Comparison of ENCODE assay signal across 19 cellular contexts in genomic region chr3:10833855-10834414, GRCh38. TPM values are rescaled to one million over a fixed set of nuclear protein-coding genes. Genes with fewer than 3 reads are reported as not detected.
"Had no signal": no experiment of that assay in that cellular context is flagged by ENCODE, and none has a peak within 500 bp of the region (broad histone marks: within the 10 kb centered on the region; RNA-seq: fewer than 3 reads in every experiment).

No MANE protein-coding gene starts in this region.

- ATAC-seq: activated CD8-positive, alpha-beta memory T cell treated with anti-CD3 and anti-CD28 coated beads, Interleukin-2, amount 10 ng/mL, durations not matched to agents 7 days and 5 days had no signal

- H3K27ac ChIP-seq: brain microvascular endothelial cell, cardiac muscle cell, PC-9 had no signal

- H3K27ac Mint-ChIP-seq: activated CD8-positive, alpha-beta memory T cell treated with anti-CD3 and anti-CD28 coated beads, Interleukin-2, amount 10 ng/mL, durations not matched to agents 7 days and 5 days; activated naive CD4-positive, alpha-beta T cell treated with anti-CD3 and anti-CD28 coated beads, Interleukin-2, amount 10 ng/mL, durations not matched to agents 7 days and 5 days; activated naive CD8-positive, alpha-beta T cell treated with anti-CD3 and anti-CD28 coated beads for 36 hours; activated T-cell treated with anti-CD3 and anti-CD28 coated beads, Interleukin-2, amount 50 U/mL, for 24 hours; activated T-helper 1 cell treated with anti-CD3 and anti-CD28 coated beads, Interleukin-12 subunit alpha, Interleukin-12 subunit beta, Interleukin-2, Interleukin-4 antibody, amounts not matched to agents 30 ng/mL and 10 ng/mL and 1 ng/mL, durations not matched to agents 14 hours and 24 hours and 36 hours; T-helper 1 cell treated with Interleukin-12 subunit alpha and Interleukin-12 subunit beta and Interleukin-4 antibody, amounts not matched to agents 30 μg/mL and 1 μg/mL, for 36 hours had no signal

- H3K4me2 ChIP-seq: PC-9 had no signal

- H3K4me3 Mint-ChIP-seq: activated CD8-positive, alpha-beta memory T cell treated with anti-CD3 and anti-CD28 coated beads, Interleukin-2, amount 10 ng/mL, durations not matched to agents 7 days and 5 days; activated naive CD4-positive, alpha-beta T cell treated with anti-CD3 and anti-CD28 coated beads, Interleukin-2, amount 10 ng/mL, durations not matched to agents 7 days and 5 days; activated naive CD8-positive, alpha-beta T cell treated with anti-CD3 and anti-CD28 coated beads for 36 hours; activated T-cell treated with anti-CD3 and anti-CD28 coated beads, Interleukin-2, amount 50 U/mL, for 24 hours; activated T-helper 1 cell treated with anti-CD3 and anti-CD28 coated beads, Interleukin-12 subunit alpha, Interleukin-12 subunit beta, Interleukin-2, Interleukin-4 antibody, amounts not matched to agents 30 ng/mL and 10 ng/mL and 1 ng/mL, durations not matched to agents 14 hours and 24 hours and 36 hours; T-helper 1 cell treated with Interleukin-12 subunit alpha and Interleukin-12 subunit beta and Interleukin-4 antibody, amounts not matched to agents 30 μg/mL and 1 μg/mL, for 36 hours had no signal

- H3K36me3 Mint-ChIP-seq: activated CD8-positive, alpha-beta memory T cell treated with anti-CD3 and anti-CD28 coated beads, Interleukin-2, amount 10 ng/mL, durations not matched to agents 7 days and 5 days; activated naive CD4-positive, alpha-beta T cell treated with anti-CD3 and anti-CD28 coated beads, Interleukin-2, amount 10 ng/mL, durations not matched to agents 7 days and 5 days; activated naive CD8-positive, alpha-beta T cell treated with anti-CD3 and anti-CD28 coated beads for 36 hours had no signal

- H3K4me3 ChIP-seq: cardiac muscle cell, PC-9 had no signal

- H3K36me3 ChIP-seq: brain microvascular endothelial cell, cardiac muscle cell had no signal

- H3K9me3 Mint-ChIP-seq: activated naive CD4-positive, alpha-beta T cell treated with anti-CD3 and anti-CD28 coated beads, Interleukin-2, amount 10 ng/mL, durations not matched to agents 7 days and 5 days; activated naive CD8-positive, alpha-beta T cell treated with anti-CD3 and anti-CD28 coated beads for 36 hours; activated T-cell treated with anti-CD3 and anti-CD28 coated beads, Interleukin-2, amount 50 U/mL, for 24 hours; activated T-helper 1 cell treated with anti-CD3 and anti-CD28 coated beads, Interleukin-12 subunit alpha, Interleukin-12 subunit beta, Interleukin-2, Interleukin-4 antibody, amounts not matched to agents 30 ng/mL and 10 ng/mL and 1 ng/mL, durations not matched to agents 14 hours and 24 hours and 36 hours; T-helper 1 cell treated with Interleukin-12 subunit alpha and Interleukin-12 subunit beta and Interleukin-4 antibody, amounts not matched to agents 30 μg/mL and 1 μg/mL, for 36 hours had no signal

- DNase-seq: activated CD4-positive, alpha-beta T cell treated with anti-CD3 and anti-CD28 coated beads, Interleukin-2, amount 50 U/mL, for 1 hour; activated CD4-positive, CD25-positive, alpha-beta regulatory T cell; activated CD8-positive, alpha-beta memory T cell treated with anti-CD3 and anti-CD28 coated beads, Interleukin-2, amount 10 ng/mL, durations not matched to agents 7 days and 5 days; activated effector memory CD4-positive, alpha-beta T cell treated with anti-CD3 and anti-CD28 coated beads, Interleukin-2, amount 50 U/mL, for 16 hours; activated naive CD4-positive, alpha-beta T cell treated with anti-CD3 and anti-CD28 coated beads, Interleukin-2, amount 10 ng/mL, durations not matched to agents 7 days and 5 days; activated naive CD8-positive, alpha-beta T cell treated with anti-CD3 and anti-CD28 coated beads for 36 hours; activated T-cell treated with anti-CD3 and anti-CD28 coated beads, Interleukin-2, amount 50 U/mL, for 24 hours; brain microvascular endothelial cell; KBM-7; NCI-H1092; NCI-H1417; NCI-H1930; NCI-H2171; NCI-H510A; PC-9; SHP77 treated with DMSO at 0.1 percent for 48 hours had no signal

- H3K27me3 ChIP-seq: brain microvascular endothelial cell had no signal

- H2AFZ ChIP-seq: PC-9 had no signal

- H3K4me1 Mint-ChIP-seq: activated CD8-positive, alpha-beta memory T cell treated with anti-CD3 and anti-CD28 coated beads, Interleukin-2, amount 10 ng/mL, durations not matched to agents 7 days and 5 days; activated naive CD4-positive, alpha-beta T cell treated with anti-CD3 and anti-CD28 coated beads, Interleukin-2, amount 10 ng/mL, durations not matched to agents 7 days and 5 days; activated naive CD8-positive, alpha-beta T cell treated with anti-CD3 and anti-CD28 coated beads for 36 hours had no signal

RNA-seq across cellular contexts. Expression of gene SLC6A11, which starts 17.9 kb away (rescaled TPM):
- total RNA-seq: activated CD8-positive, alpha-beta memory T cell treated with anti-CD3 and anti-CD28 coated beads, Interleukin-2, amount 10 ng/mL, durations not matched to agents 7 days and 5 days; activated naive CD8-positive, alpha-beta T cell treated with anti-CD3 and anti-CD28 coated beads for 36 hours; activated T-helper 1 cell treated with anti-CD3 and anti-CD28 coated beads, Interleukin-12 subunit alpha, Interleukin-12 subunit beta, Interleukin-2, Interleukin-4 antibody, amounts not matched to agents 30 ng/mL and 10 ng/mL and 1 ng/mL, durations not matched to agents 14 hours and 24 hours and 36 hours; PC-9 had no signal
- polyA plus RNA-seq: cardiac muscle cell had no signal
